In genomic region chr4:98608343-98608742, GRCh38 we compare ENCODE assay signal across 1 cellular context.
TF ChIP-seq lines count a peak whose summit lies in the region.

No MANE protein-coding gene starts in this region.

TF ChIP-seq in H1, 55 proteins besides CTCF, POLR2A, EP300 and RAD21:
- TF ChIP-seq BACH1 (IDR thresholded peaks at IDR 0.05; ENCODE audit: low read length) (no peak), CBX8 (IDR thresholded peaks at IDR 0.05; ENCODE audit: borderline replicate concordance, low read depth, low read length) (no peak), E2F6 (IDR thresholded peaks at IDR 0.05) (peak; percentile 41; the same call in 1 of the 2 replicates), MAX (IDR thresholded peaks at IDR 0.05) (peak; percentile 66)
